In genomic region chr7:94301024-94301588, GRCh38 we compare ENCODE assay signal across 10 cellular contexts.
DNase-seq lines count a peak whose midpoint lies in the region; ATAC-seq and TF ChIP-seq lines count a peak whose summit lies in the region.
"Had no signal": no experiment of that assay in that cellular context is flagged by ENCODE, and none has a peak within 500 bp of the region (broad histone marks: within the 10 kb centered on the region; RNA-seq: fewer than 3 reads in every experiment).

No MANE protein-coding gene starts in this region.

- H3K9ac ChIP-seq in colonic mucosa (ENCODE audit: low read depth in 2 of 2, low read length in 2 of 2), result peak overlapping the region in 1 of 2 donors; percentile 35
- no peak overlapping the region for H3K9ac ChIP-seq in liver (ENCODE audit: low read depth in 1 of 2, low read length in 2 of 2)

- H3K9me3 ChIP-seq in colonic mucosa (no peaks in the 10 kb centered on the region), liver (ENCODE audit: control insufficient read depth in 4 of 4, low read length in 3 of 4) (no peaks in the 10 kb centered on the region)

- H3K4me1 Mint-ChIP-seq in activated naive CD4-positive, alpha-beta T cell treated with anti-CD3 and anti-CD28 coated beads for 36 hours (ENCODE audit: low read depth), result no peaks in the 10 kb centered on the region
- H3K4me1 Mint-ChIP-seq: activated B cell treated with CpG ODN at 0.5 μM for 24 hours, B cell had no signal

- WGBS in liver, result 46% methylated on average over 6 of the region's 6 CpGs
- 27% methylated on average over 6 of the region's 6 CpGs for WGBS in urinary bladder

- no peaks in the 10 kb centered on the region for H3K36me3 Mint-ChIP-seq in activated naive CD4-positive, alpha-beta T cell treated with anti-CD3 and anti-CD28 coated beads for 36 hours (ENCODE audit: low read depth)

- intact Hi-C loops in colonic mucosa (cut with DNase I), result no loop called here
- intact Hi-C loops in activated naive CD4-positive, alpha-beta T cell treated with anti-CD3 and anti-CD28 coated beads for 36 hours (cut with micrococcal nuclease), result no loop called here

- no peak overlapping the region for H3K4me3 Mint-ChIP-seq in activated naive CD4-positive, alpha-beta T cell treated with anti-CD3 and anti-CD28 coated beads for 36 hours
- H3K4me3 Mint-ChIP-seq: activated B cell treated with CpG ODN at 0.5 μM for 24 hours, B cell had no signal

- CTCF ChIA-PET in activated naive CD4-positive, alpha-beta T cell treated with anti-CD3 and anti-CD28 coated beads for 36 hours (lab: Charles Lee), result no interaction called here

- H3K27ac Mint-ChIP-seq in activated naive CD4-positive, alpha-beta T cell treated with anti-CD3 and anti-CD28 coated beads for 36 hours, result no peak overlapping the region
- H3K27ac Mint-ChIP-seq: activated B cell treated with CpG ODN at 0.5 μM for 24 hours, B cell had no signal

- TF ChIP-seq RAD21 in liver (IDR thresholded peaks at IDR 0.05), result peak in 1 of 2 donors; percentile 10

- TF ChIP-seq CTCF in colonic mucosa (IDR thresholded peaks at IDR 0.05) (no peak), liver (IDR thresholded peaks at IDR 0.05; ENCODE audit: low read depth, low read length, missing input control) (no peak)

- DNase-seq in NCI-H146 (lab: John Stamatoyannopoulos, UW), result peak; percentile 12
- DNase-seq in NCI-H146 treated with DMSO at 0.1 percent for 48 hours (lab: John Stamatoyannopoulos, UW; ENCODE audit: unreplicated experiment), result no peak
- DNase-seq in colonic mucosa, result peak; percentile 51
- DNase-seq in activated CD4-positive, CD25-positive, alpha-beta regulatory T cell treated with anti-CD3 and anti-CD28 coated beads, Interleukin-2, amount 50 U/mL, for 72 hours, result no peak
- no peak for DNase-seq in activated naive CD4-positive, alpha-beta T cell treated with anti-CD3 and anti-CD28 coated beads for 36 hours
- DNase-seq: activated B cell treated with CpG ODN at 0.5 μM for 24 hours had no signal

- H3K27me3 ChIP-seq in colonic mucosa, result no peaks in the 10 kb centered on the region
- no peaks in the 10 kb centered on the region for H3K27me3 ChIP-seq in liver (ENCODE audit: control insufficient read depth in 4 of 4, insufficient read depth in 4 of 4, low read length in 3 of 4)

- H3K4me3 ChIP-seq in colonic mucosa (no peak overlapping the region), liver (ENCODE audit: low read depth in 1 of 3, low read length in 3 of 3) (no peak overlapping the region), urinary bladder (ENCODE audit: low read depth, low read length) (no peak overlapping the region)

- H3K27ac ChIP-seq in colonic mucosa (peak overlapping the region; percentile 50), liver (ENCODE audit: low read depth in 1 of 2, low read length in 2 of 2) (peak overlapping the region in 1 of 2 donors; percentile 47), urinary bladder (ENCODE audit: low read depth) (peak overlapping the region; percentile 68)

- peaks cover 7% of the 10 kb centered on the region for H3K27me3 Mint-ChIP-seq in activated naive CD4-positive, alpha-beta T cell treated with anti-CD3 and anti-CD28 coated beads for 36 hours (ENCODE audit: low read depth)

- no peaks in the 10 kb centered on the region for H3K4me1 ChIP-seq in colonic mucosa
- no peaks in the 10 kb centered on the region for H3K4me1 ChIP-seq in liver (ENCODE audit: control insufficient read depth in 4 of 4, insufficient read depth in 4 of 4, low read length in 3 of 4)
- no peaks in the 10 kb centered on the region for H3K4me1 ChIP-seq in urinary bladder (ENCODE audit: insufficient read depth)

- ATAC-seq in GM21367 (IDR thresholded peaks at IDR 0.05; ENCODE audit: unreplicated experiment), result no peak

- H3K9me3 Mint-ChIP-seq in activated naive CD4-positive, alpha-beta T cell treated with anti-CD3 and anti-CD28 coated beads for 36 hours, result no peaks in the 10 kb centered on the region
- H3K9me3 Mint-ChIP-seq: activated B cell treated with CpG ODN at 0.5 μM for 24 hours had no signal

- no peaks in the 10 kb centered on the region for H3K36me3 ChIP-seq in colonic mucosa
- no peaks in the 10 kb centered on the region for H3K36me3 ChIP-seq in liver (ENCODE audit: control insufficient read depth in 4 of 4, insufficient read depth in 3 of 4, low read depth in 1 of 4, low read length in 3 of 4)
- H3K36me3 ChIP-seq in urinary bladder (ENCODE audit: insufficient read depth), result no peaks in the 10 kb centered on the region

TF ChIP-seq in liver, 16 proteins besides CTCF, POLR2A, EP300 and RAD21:
- TF ChIP-seq JUND (IDR thresholded peaks at IDR 0.05), result peak; percentile 70 to 76
- peak; percentile 62 for TF ChIP-seq NR2F2 (IDR thresholded peaks at IDR 0.05)
- TF ChIP-seq ATF3 (IDR thresholded peaks at IDR 0.05), result no peak
- TF ChIP-seq REST (IDR thresholded peaks at IDR 0.05), result no peak
TF ChIP-seq in liver: peak in this region for 2.

Comparison
In these comparisons a context has a peak if more than half of its experiments do, and no peak if none do; other contexts are left out.
1. DNase-seq: peak in NCI-H146 (single experiment) and colonic mucosa (single experiment); none in NCI-H146 treated with DMSO at 0.1 percent for 48 hours (single experiment), activated CD4-positive, CD25-positive, alpha-beta regulatory T cell treated with anti-CD3 and anti-CD28 coated beads, Interleukin-2, amount 50 U/mL, for 72 hours (single experiment) and activated naive CD4-positive, alpha-beta T cell treated with anti-CD3 and anti-CD28 coated beads for 36 hours (single experiment).